9 cellular contexts compared by ENCODE assay signal in genomic region chr10:21292763-21293517, GRCh38.
DNase-seq lines count a peak whose midpoint lies in the region; ATAC-seq and TF ChIP-seq lines count a peak whose summit lies in the region.
"Had no signal": no experiment of that assay in that cellular context is flagged by ENCODE, and none has a peak within 500 bp of the region (broad histone marks: within the 10 kb centered on the region; RNA-seq: fewer than 3 reads in every experiment).

No MANE protein-coding gene starts in this region.

- no peak overlapping the region for H3K27ac Mint-ChIP-seq in activated naive CD4-positive, alpha-beta T cell treated with anti-CD3 and anti-CD28 coated beads for 36 hours

- H3K4me3 ChIP-seq in SJCRH30 (peak overlapping the region; percentile 24; the same call in 1 of the 2 replicates), fibroblast of villous mesenchyme (ENCODE audit: low read depth, low read length) (peak overlapping the region; percentile 40)

- ATAC-seq in HG03571 (IDR thresholded peaks at IDR 0.05; ENCODE audit: unreplicated experiment) (no peak), HG02588 (IDR thresholded peaks at IDR 0.05; ENCODE audit: unreplicated experiment) (no peak)

- CTCF ChIA-PET in activated naive CD4-positive, alpha-beta T cell treated with anti-CD3 and anti-CD28 coated beads for 36 hours (lab: Charles Lee), result interaction anchor here (0.6 to 0.8 kb wide), 3 partner anchors 14 to 202 kb away, joined by 4 read pairs; no protein-coding TSS in a partner anchor

- H3K36me3 ChIP-seq in SJCRH30, result no peaks in the 10 kb centered on the region

- peaks cover 15% of the 10 kb centered on the region for H3K4me1 ChIP-seq in SJCRH30

- H3K27me3 Mint-ChIP-seq in activated naive CD4-positive, alpha-beta T cell treated with anti-CD3 and anti-CD28 coated beads for 36 hours (ENCODE audit: low read depth), result peaks cover 25% of the 10 kb centered on the region

- H3K27ac ChIP-seq in SJCRH30, result peak overlapping the region; percentile 17; the same call in 1 of the 2 replicates
- H3K27ac ChIP-seq: HL-60 had no signal

- in situ Hi-C loops in G401 (cut with HindIII; ENCODE audit: low sequenced_read_pairs), result no loop called here

- DNase-seq in G401 (ENCODE audit: low spot score) (peak; percentile 80), SJCRH30 (peak; percentile 78 to 79), fibroblast of villous mesenchyme (ENCODE audit: low read depth) (peak; percentile 94), non-pigmented ciliary epithelial cell (ENCODE audit: low read depth) (peak; percentile 98), NCI-H510A (lab: John Stamatoyannopoulos, UW) (no peak)
- DNase-seq in activated naive CD4-positive, alpha-beta T cell treated with anti-CD3 and anti-CD28 coated beads for 36 hours, result no peak

- H3K9me3 ChIP-seq in SJCRH30 (replicated peaks), result no peaks in the 10 kb centered on the region

- no peaks in the 10 kb centered on the region for H3K9me3 Mint-ChIP-seq in activated naive CD4-positive, alpha-beta T cell treated with anti-CD3 and anti-CD28 coated beads for 36 hours

- peaks cover 9% of the 10 kb centered on the region for H3K4me1 Mint-ChIP-seq in activated naive CD4-positive, alpha-beta T cell treated with anti-CD3 and anti-CD28 coated beads for 36 hours (ENCODE audit: low read depth)

- H3K4me3 Mint-ChIP-seq in activated naive CD4-positive, alpha-beta T cell treated with anti-CD3 and anti-CD28 coated beads for 36 hours, result no peak overlapping the region

- H3K36me3 Mint-ChIP-seq in activated naive CD4-positive, alpha-beta T cell treated with anti-CD3 and anti-CD28 coated beads for 36 hours (ENCODE audit: low read depth), result no peaks in the 10 kb centered on the region

- intact Hi-C loops in activated naive CD4-positive, alpha-beta T cell treated with anti-CD3 and anti-CD28 coated beads for 36 hours (cut with micrococcal nuclease), result no loop called here

- TF ChIP-seq CTCF in fibroblast of villous mesenchyme (IDR thresholded peaks at IDR 0.05; ENCODE audit: insufficient read depth, low read depth, low read length), result no peak

- no peaks in the 10 kb centered on the region for H3K27me3 ChIP-seq in SJCRH30

Comparison
In these comparisons a context has a peak if more than half of its experiments do, and no peak if none do; other contexts are left out.
1. DNase-seq: peak in G401 (single experiment), SJCRH30 (2 of 2), fibroblast of villous mesenchyme (single experiment) and non-pigmented ciliary epithelial cell (single experiment); none in activated naive CD4-positive, alpha-beta T cell treated with anti-CD3 and anti-CD28 coated beads for 36 hours (single experiment) and NCI-H510A (single experiment).